ENCODE assay signal across 19 cellular contexts in the genomic region with DNA sequence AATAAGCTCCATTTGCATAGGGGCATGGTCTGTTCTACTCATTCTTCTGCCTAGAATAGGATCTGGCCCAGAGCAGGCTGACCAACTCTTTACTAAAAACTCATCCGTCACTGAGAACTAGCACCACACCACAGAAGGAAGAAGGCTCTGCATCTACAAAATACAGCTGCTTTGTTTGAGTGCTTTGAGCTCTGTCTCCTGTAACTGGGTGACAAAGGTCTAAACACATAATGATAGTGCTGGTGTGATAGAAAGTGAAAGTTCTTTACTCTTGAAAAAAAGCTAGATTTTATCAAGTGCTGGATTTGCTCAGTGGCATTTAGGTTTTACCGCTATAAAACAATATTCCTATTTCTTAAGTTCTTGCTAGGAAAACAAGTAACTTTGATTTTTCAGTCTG.
DNase-seq lines count a peak whose midpoint lies in the region; ATAC-seq and TF ChIP-seq lines count a peak whose summit lies in the region.
"Had no signal": no experiment of that assay in that cellular context is flagged by ENCODE, and none has a peak within 500 bp of the region (broad histone marks: within the 10 kb centered on the region; RNA-seq: fewer than 3 reads in every experiment).

No MANE protein-coding gene starts in this region.

- peak; percentile 70 for ATAC-seq in GM19043 (IDR thresholded peaks at IDR 0.05; ENCODE audit: low read depth, unreplicated experiment)
- ATAC-seq in HG02884 (IDR thresholded peaks at IDR 0.05; ENCODE audit: unreplicated experiment) = peak; percentile 49
- peak; percentile 42 for ATAC-seq in activated CD8-positive, alpha-beta T cell treated with anti-CD3 and anti-CD28 coated beads, Interleukin-2, amount 10 ng/mL, durations not matched to agents 7 days and 5 days
- ATAC-seq: activated CD8-positive, alpha-beta memory T cell treated with anti-CD3 and anti-CD28 coated beads, Interleukin-2, amount 10 ng/mL, durations not matched to agents 7 days and 5 days; gastroesophageal sphincter; lower lobe of right lung; pancreas had no signal

- POLR2A ChIA-PET in activated CD8-positive, alpha-beta T cell treated with anti-CD3 and anti-CD28 coated beads, Interleukin-2, amount 10 ng/mL, durations not matched to agents 7 days and 5 days (lab: Charles Lee) = interaction anchor here (0.7 kb wide), 1 partner anchor 974 kb away, joined by 3 read pairs; no protein-coding TSS in a partner anchor

- in situ Hi-C loops in GM13977 (cut with MboI; ENCODE audit: low pct_unique_long_range_greater_than_20kb, low sequenced_read_pairs, unreplicated experiment) = no loop called here

- peaks cover 10% of the 10 kb centered on the region for H3K4me1 Mint-ChIP-seq in activated CD8-positive, alpha-beta T cell treated with anti-CD3 and anti-CD28 coated beads, Interleukin-2, amount 10 ng/mL, durations not matched to agents 7 days and 5 days (ENCODE audit: low read depth)

- H3K4me3 Mint-ChIP-seq in activated CD8-positive, alpha-beta T cell treated with anti-CD3 and anti-CD28 coated beads, Interleukin-2, amount 10 ng/mL, durations not matched to agents 7 days and 5 days = no peak overlapping the region
- H3K4me3 Mint-ChIP-seq: activated CD8-positive, alpha-beta memory T cell treated with anti-CD3 and anti-CD28 coated beads, Interleukin-2, amount 10 ng/mL, durations not matched to agents 7 days and 5 days had no signal

- H3K4me3 ChIP-seq in effector memory CD4-positive, alpha-beta T cell (ENCODE audit: insufficient read depth, low read depth, low read length, poor library complexity, severe bottlenecking) = no peak overlapping the region
- H3K4me3 ChIP-seq in sigmoid colon = no peak overlapping the region
- H3K4me3 ChIP-seq: gastroesophageal sphincter, lower lobe of right lung, pancreas, tibial nerve had no signal

- no peak overlapping the region for H3K27ac ChIP-seq in effector memory CD4-positive, alpha-beta T cell (ENCODE audit: insufficient read depth, low read length, poor library complexity, severe bottlenecking)
- H3K27ac ChIP-seq in sigmoid colon = no peak overlapping the region
- H3K27ac ChIP-seq: brain microvascular endothelial cell, gastroesophageal sphincter, lower lobe of right lung, pancreas, tibial nerve, VCaP had no signal

- no peaks in the 10 kb centered on the region for H3K9me3 Mint-ChIP-seq in activated CD8-positive, alpha-beta T cell treated with anti-CD3 and anti-CD28 coated beads, Interleukin-2, amount 10 ng/mL, durations not matched to agents 7 days and 5 days (ENCODE audit: insufficient read depth)

- H3K27me3 ChIP-seq in effector memory CD4-positive, alpha-beta T cell (replicated peaks; ENCODE audit: control insufficient read depth, insufficient read depth, low read length, poor library complexity, severe bottlenecking) = no peaks in the 10 kb centered on the region
- H3K27me3 ChIP-seq in sigmoid colon = no peaks in the 10 kb centered on the region
- H3K27me3 ChIP-seq: brain microvascular endothelial cell, gastroesophageal sphincter, pancreas, tibial nerve had no signal

- no peak for TF ChIP-seq POLR2A in sigmoid colon (IDR thresholded peaks at IDR 0.05)

- CTCF ChIA-PET in activated CD8-positive, alpha-beta T cell treated with anti-CD3 and anti-CD28 coated beads, Interleukin-2, amount 10 ng/mL, durations not matched to agents 7 days and 5 days (lab: Charles Lee) = interaction anchor here (1.3 kb wide), 1 partner anchor 10 kb away, joined by 4 read pairs; no protein-coding TSS in a partner anchor

- H3K4me1 ChIP-seq in effector memory CD4-positive, alpha-beta T cell (ENCODE audit: control insufficient read depth, insufficient read depth, low read length, poor library complexity, severe bottlenecking) = no peaks in the 10 kb centered on the region
- no peaks in the 10 kb centered on the region for H3K4me1 ChIP-seq in sigmoid colon
- H3K4me1 ChIP-seq: gastroesophageal sphincter, lower lobe of right lung, tibial nerve had no signal

- intact Hi-C loops in sigmoid colon (cut with DNase I) = no loop called here

- no peaks in the 10 kb centered on the region for H3K9me3 ChIP-seq in effector memory CD4-positive, alpha-beta T cell (ENCODE audit: control insufficient read depth, low read length)
- H3K9me3 ChIP-seq in sigmoid colon = no peaks in the 10 kb centered on the region
- H3K9me3 ChIP-seq: gastroesophageal sphincter, lower lobe of right lung, pancreas, tibial nerve had no signal

- H3K27ac Mint-ChIP-seq in activated CD8-positive, alpha-beta T cell treated with anti-CD3 and anti-CD28 coated beads, Interleukin-2, amount 10 ng/mL, durations not matched to agents 7 days and 5 days = no peak overlapping the region
- H3K27ac Mint-ChIP-seq: activated CD8-positive, alpha-beta memory T cell treated with anti-CD3 and anti-CD28 coated beads, Interleukin-2, amount 10 ng/mL, durations not matched to agents 7 days and 5 days had no signal

- WGBS in sigmoid colon, 2 donors = 49 to 57% methylated on average over 2 of the region's 2 CpGs

- no peaks in the 10 kb centered on the region for H3K36me3 ChIP-seq in effector memory CD4-positive, alpha-beta T cell (ENCODE audit: control insufficient read depth, insufficient read depth, low read length)
- H3K36me3 ChIP-seq in sigmoid colon = no peaks in the 10 kb centered on the region
- H3K36me3 ChIP-seq: brain microvascular endothelial cell, gastroesophageal sphincter, lower lobe of right lung, pancreas, tibial nerve had no signal

- H3K36me3 Mint-ChIP-seq in activated CD8-positive, alpha-beta T cell treated with anti-CD3 and anti-CD28 coated beads, Interleukin-2, amount 10 ng/mL, durations not matched to agents 7 days and 5 days (ENCODE audit: low read depth) = no peaks in the 10 kb centered on the region
- H3K36me3 Mint-ChIP-seq: activated CD8-positive, alpha-beta memory T cell treated with anti-CD3 and anti-CD28 coated beads, Interleukin-2, amount 10 ng/mL, durations not matched to agents 7 days and 5 days had no signal

- DNase-seq in GM13977 (ENCODE audit: low spot score) (peak; percentile 20), NCI-H1417 treated with DMSO at 0.1 percent for 48 hours (lab: John Stamatoyannopoulos, UW) (no peak), NCI-H2196 (lab: John Stamatoyannopoulos, UW; ENCODE audit: unreplicated experiment) (no peak), sigmoid colon (no peak)
- DNase-seq in activated CD8-positive, alpha-beta T cell treated with anti-CD3 and anti-CD28 coated beads, Interleukin-2, amount 10 ng/mL, durations not matched to agents 7 days and 5 days = no peak
- no peak for DNase-seq in effector memory CD4-positive, alpha-beta T cell
- DNase-seq: activated CD8-positive, alpha-beta memory T cell treated with anti-CD3 and anti-CD28 coated beads, Interleukin-2, amount 10 ng/mL, durations not matched to agents 7 days and 5 days; activated naive CD4-positive, alpha-beta T cell treated with Interleukin-2 at 50 U/mL for 16 hours; brain microvascular endothelial cell; cortex of kidney; erythroblast; lower lobe of right lung; NCI-H345; pancreas had no signal

- TF ChIP-seq EP300 in sigmoid colon (IDR thresholded peaks at IDR 0.05) = no peak

- TF ChIP-seq CTCF in GM13977 (IDR thresholded peaks at IDR 0.05; ENCODE audit: extremely low read depth, insufficient read depth, missing control alignments) (no peak), sigmoid colon (IDR thresholded peaks at IDR 0.05) (no peak)

- H3K27me3 Mint-ChIP-seq in activated CD8-positive, alpha-beta T cell treated with anti-CD3 and anti-CD28 coated beads, Interleukin-2, amount 10 ng/mL, durations not matched to agents 7 days and 5 days (ENCODE audit: low read depth) = no peaks in the 10 kb centered on the region
- H3K27me3 Mint-ChIP-seq: activated CD8-positive, alpha-beta memory T cell treated with anti-CD3 and anti-CD28 coated beads, Interleukin-2, amount 10 ng/mL, durations not matched to agents 7 days and 5 days had no signal
